Comparison of ENCODE assay signal across 26 cellular contexts in the genomic region with DNA sequence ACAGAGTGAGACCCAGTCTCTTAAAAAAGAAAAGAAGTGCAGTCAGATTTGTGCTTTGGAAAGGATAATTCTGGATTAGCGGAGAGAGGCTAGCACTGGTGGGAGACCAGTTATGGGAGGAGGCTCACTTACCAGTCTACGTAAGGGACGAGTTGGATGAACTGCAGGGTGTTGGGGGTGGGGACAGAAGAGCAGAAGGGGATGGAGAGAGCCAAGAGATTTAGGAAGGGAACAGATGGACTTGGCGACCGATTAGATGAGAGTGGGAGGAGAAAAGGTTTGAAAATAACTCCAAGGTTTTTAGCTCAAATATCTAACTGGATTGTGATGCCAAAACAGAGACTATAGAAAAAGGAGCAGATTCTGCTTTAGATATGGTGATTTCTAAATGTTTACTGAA.
DNase-seq lines count a peak whose midpoint lies in the region; ATAC-seq and TF ChIP-seq lines count a peak whose summit lies in the region.
"Had no signal": no experiment of that assay in that cellular context is flagged by ENCODE, and none has a peak within 500 bp of the region (broad histone marks: within the 10 kb centered on the region; RNA-seq: fewer than 3 reads in every experiment).

No MANE protein-coding gene starts in this region.

- TF ChIP-seq POLR2A in testis (IDR thresholded peaks at IDR 0.05): no peak

- H3K27ac ChIP-seq in testis: peak overlapping the region in 1 of 2 donors; percentile 82
- H3K27ac ChIP-seq: coronary artery, esophagus squamous epithelium, neutrophil, right lobe of liver, SJSA1 had no signal

- peaks cover 18% of the 10 kb centered on the region for H3K4me1 ChIP-seq in testis
- H3K4me1 ChIP-seq: esophagus squamous epithelium, SJSA1 had no signal

- ATAC-seq in activated naive CD8-positive, alpha-beta T cell treated with anti-CD3 and anti-CD28 coated beads, Interleukin-2, amount 50 U/mL, for 24 hours: no peak
- ATAC-seq in HG03108 (IDR thresholded peaks at IDR 0.05; ENCODE audit: unreplicated experiment) (no peak), GM18502 (IDR thresholded peaks at IDR 0.05; ENCODE audit: poor library complexity, unreplicated experiment) (no peak), GM18520 (IDR thresholded peaks at IDR 0.05; ENCODE audit: unreplicated experiment) (no peak)
- ATAC-seq: left lobe of liver, right lobe of liver, T-cell had no signal

- no peaks in the 10 kb centered on the region for H3K36me3 ChIP-seq in testis (ENCODE audit: low read depth, missing control alignments)

- H3K4me3 ChIP-seq in testis: no peak overlapping the region
- H3K4me3 ChIP-seq: coronary artery, esophagus squamous epithelium, right lobe of liver, SJSA1 had no signal

- no peaks in the 10 kb centered on the region for H3K9me3 ChIP-seq in testis
- H3K9me3 ChIP-seq: esophagus squamous epithelium, neutrophil, right lobe of liver, SJSA1 had no signal

- H3K36me3 Mint-ChIP-seq in activated naive CD8-positive, alpha-beta T cell: peaks cover 7% of the 10 kb centered on the region
- peaks cover 40% of the 10 kb centered on the region for H3K36me3 Mint-ChIP-seq in activated naive CD8-positive, alpha-beta T cell treated with anti-CD3 and anti-CD28 coated beads, Interleukin-2, amount 50 U/mL, for 24 hours (ENCODE audit: low read depth)
- peaks cover 5% of the 10 kb centered on the region for H3K36me3 Mint-ChIP-seq in endothelial cell (ENCODE audit: low read depth, unreplicated experiment)

- no peak overlapping the region for H3K4me3 Mint-ChIP-seq in activated naive CD8-positive, alpha-beta T cell
- H3K4me3 Mint-ChIP-seq in activated naive CD8-positive, alpha-beta T cell treated with anti-CD3 and anti-CD28 coated beads, Interleukin-2, amount 50 U/mL, for 24 hours: no peak overlapping the region
- H3K4me3 Mint-ChIP-seq in endothelial cell (ENCODE audit: unreplicated experiment): peak overlapping the region; percentile 8
- H3K4me3 Mint-ChIP-seq: memory B cell, T-cell had no signal

- intact Hi-C loops in testis (cut with DNase I; ENCODE audit: low total_unique reads): no loop called here

- TF ChIP-seq CTCF in endothelial cell (IDR thresholded peaks at IDR 0.05; ENCODE audit: unreplicated experiment) (no peak), testis (IDR thresholded peaks at IDR 0.05) (no peak)

- H3K9me3 Mint-ChIP-seq in activated naive CD8-positive, alpha-beta T cell (ENCODE audit: low read depth): no peaks in the 10 kb centered on the region
- H3K9me3 Mint-ChIP-seq in activated naive CD8-positive, alpha-beta T cell treated with anti-CD3 and anti-CD28 coated beads, Interleukin-2, amount 50 U/mL, for 24 hours: no peaks in the 10 kb centered on the region
- H3K9me3 Mint-ChIP-seq in endothelial cell (ENCODE audit: unreplicated experiment): no peaks in the 10 kb centered on the region
- H3K9me3 Mint-ChIP-seq: memory B cell, T-cell had no signal

- H3K4me1 Mint-ChIP-seq in activated naive CD8-positive, alpha-beta T cell (ENCODE audit: low read depth): peaks cover 11% of the 10 kb centered on the region
- H3K4me1 Mint-ChIP-seq in activated naive CD8-positive, alpha-beta T cell treated with anti-CD3 and anti-CD28 coated beads, Interleukin-2, amount 50 U/mL, for 24 hours: peaks cover 13% of the 10 kb centered on the region
- H3K4me1 Mint-ChIP-seq in endothelial cell (ENCODE audit: unreplicated experiment): no peaks in the 10 kb centered on the region

- H3K27me3 ChIP-seq in testis: no peaks in the 10 kb centered on the region
- H3K27me3 ChIP-seq: esophagus squamous epithelium, neutrophil, right lobe of liver, SJSA1 had no signal

- peak overlapping the region; percentile 61 for H3K27ac Mint-ChIP-seq in activated naive CD8-positive, alpha-beta T cell
- H3K27ac Mint-ChIP-seq in activated naive CD8-positive, alpha-beta T cell treated with anti-CD3 and anti-CD28 coated beads, Interleukin-2, amount 50 U/mL, for 24 hours: no peak overlapping the region
- no peak overlapping the region for H3K27ac Mint-ChIP-seq in endothelial cell (ENCODE audit: unreplicated experiment)
- H3K27ac Mint-ChIP-seq: memory B cell, progenitor cell of endocrine pancreas had no signal

- DNase-seq in activated naive CD8-positive, alpha-beta T cell treated with anti-CD3 and anti-CD28 coated beads, Interleukin-2, amount 50 U/mL, for 24 hours: no peak
- DNase-seq in NCI-H82 (lab: John Stamatoyannopoulos, UW): peak; percentile 97
- DNase-seq in endothelial cell (ENCODE audit: low spot score): no peak
- peak; percentile 47 for DNase-seq in testis
- DNase-seq: ACHN; activated CD4-positive, alpha-beta T cell treated with anti-CD3 and anti-CD28 coated beads for 1 hour; activated naive CD4-positive, alpha-beta T cell treated with anti-CD3 and anti-CD28 coated beads, Interleukin-2, amount 50 U/mL, for 16 hours; esophagus squamous epithelium; foreskin melanocyte; NCI-H1092 treated with DMSO at 0.1 percent for 48 hours; NCI-H1930; NCI-H774; right lobe of liver; RPMI8226; stimulated activated CD4-positive, alpha-beta T cell treated with anti-CD3 and anti-CD28 coated beads, Interleukin-2, amount 100 ng/mL, for 48 hours; T-cell had no signal

- 44 to 49% methylated on average over 5 of the region's 5 CpGs for WGBS in testis, 2 donors

- H3K27me3 Mint-ChIP-seq in activated naive CD8-positive, alpha-beta T cell: no peaks in the 10 kb centered on the region
- no peaks in the 10 kb centered on the region for H3K27me3 Mint-ChIP-seq in activated naive CD8-positive, alpha-beta T cell treated with anti-CD3 and anti-CD28 coated beads, Interleukin-2, amount 50 U/mL, for 24 hours
- H3K27me3 Mint-ChIP-seq in endothelial cell (ENCODE audit: unreplicated experiment): no peaks in the 10 kb centered on the region
- H3K27me3 Mint-ChIP-seq: memory B cell, progenitor cell of endocrine pancreas, T-cell had no signal

Comparison
In these comparisons a context has a peak if more than half of its experiments do, and no peak if none do; other contexts are left out.
1. DNase-seq: peak in NCI-H82 (single experiment) and testis (single experiment); none in activated naive CD8-positive, alpha-beta T cell treated with anti-CD3 and anti-CD28 coated beads, Interleukin-2, amount 50 U/mL, for 24 hours (single experiment) and endothelial cell (single experiment).